ENCODE assay signal across 2 cellular contexts in the genomic region with DNA sequence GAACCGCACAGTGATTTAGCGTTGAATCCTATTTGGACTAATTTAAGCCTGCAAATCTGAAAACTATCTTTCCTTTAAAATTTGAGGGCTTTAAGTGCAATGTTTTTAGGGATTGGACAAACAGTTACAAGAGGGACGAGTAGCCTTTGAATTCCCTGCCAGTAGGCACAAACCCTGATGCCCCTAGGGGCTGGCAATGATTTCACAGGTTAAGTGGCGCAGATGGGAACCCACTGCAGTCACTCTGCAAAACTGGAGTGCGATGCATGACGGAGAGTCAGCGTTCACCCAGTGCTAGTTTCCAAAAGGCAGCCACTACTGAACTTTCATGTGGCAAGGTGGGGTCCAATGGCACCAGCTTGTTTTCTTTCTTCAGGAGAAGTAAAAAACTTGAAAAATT.
TF ChIP-seq lines count a peak whose summit lies in the region.

No MANE protein-coding gene starts in this region.

TF ChIP-seq in HCT116, 20 proteins besides CTCF, POLR2A, EP300 and RAD21 (continued from another document):
- TF ChIP-seq, protein P1, sequence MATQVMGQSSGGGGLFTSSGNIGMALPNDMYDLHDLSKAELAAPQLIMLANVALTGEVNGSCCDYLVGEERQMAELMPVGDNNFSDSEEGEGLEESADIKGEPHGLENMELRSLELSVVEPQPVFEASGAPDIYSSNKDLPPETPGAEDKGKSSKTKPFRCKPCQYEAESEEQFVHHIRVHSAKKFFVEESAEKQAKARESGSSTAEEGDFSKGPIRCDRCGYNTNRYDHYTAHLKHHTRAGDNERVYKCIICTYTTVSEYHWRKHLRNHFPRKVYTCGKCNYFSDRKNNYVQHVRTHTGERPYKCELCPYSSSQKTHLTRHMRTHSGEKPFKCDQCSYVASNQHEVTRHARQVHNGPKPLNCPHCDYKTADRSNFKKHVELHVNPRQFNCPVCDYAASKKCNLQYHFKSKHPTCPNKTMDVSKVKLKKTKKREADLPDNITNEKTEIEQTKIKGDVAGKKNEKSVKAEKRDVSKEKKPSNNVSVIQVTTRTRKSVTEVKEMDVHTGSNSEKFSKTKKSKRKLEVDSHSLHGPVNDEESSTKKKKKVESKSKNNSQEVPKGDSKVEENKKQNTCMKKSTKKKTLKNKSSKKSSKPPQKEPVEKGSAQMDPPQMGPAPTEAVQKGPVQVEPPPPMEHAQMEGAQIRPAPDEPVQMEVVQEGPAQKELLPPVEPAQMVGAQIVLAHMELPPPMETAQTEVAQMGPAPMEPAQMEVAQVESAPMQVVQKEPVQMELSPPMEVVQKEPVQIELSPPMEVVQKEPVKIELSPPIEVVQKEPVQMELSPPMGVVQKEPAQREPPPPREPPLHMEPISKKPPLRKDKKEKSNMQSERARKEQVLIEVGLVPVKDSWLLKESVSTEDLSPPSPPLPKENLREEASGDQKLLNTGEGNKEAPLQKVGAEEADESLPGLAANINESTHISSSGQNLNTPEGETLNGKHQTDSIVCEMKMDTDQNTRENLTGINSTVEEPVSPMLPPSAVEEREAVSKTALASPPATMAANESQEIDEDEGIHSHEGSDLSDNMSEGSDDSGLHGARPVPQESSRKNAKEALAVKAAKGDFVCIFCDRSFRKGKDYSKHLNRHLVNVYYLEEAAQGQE (IDR thresholded peaks at IDR 0.05; ENCODE audit: low read depth) = no peak
- no peak for TF ChIP-seq CEBPB (IDR thresholded peaks at IDR 0.05; ENCODE audit: low read depth)
- no peak for TF ChIP-seq POLR2AphosphoS5 (IDR thresholded peaks at IDR 0.05; ENCODE audit: low read depth, low read length)
- no peak for TF ChIP-seq YY1 (IDR thresholded peaks at IDR 0.05; ENCODE audit: extremely low read depth, insufficient replicate concordance, low read depth, low read length)
- no peak for TF ChIP-seq SP1 (IDR thresholded peaks at IDR 0.05; ENCODE audit: low read depth)
- TF ChIP-seq EZH2phosphoT487 (IDR thresholded peaks at IDR 0.05; ENCODE audit: borderline replicate concordance) = no peak
- TF ChIP-seq ZNF274 (IDR thresholded peaks at IDR 0.05; ENCODE audit: low read depth, low read length) = no peak
- no peak for TF ChIP-seq SIN3A (IDR thresholded peaks at IDR 0.05; ENCODE audit: low read depth)
- TF ChIP-seq, protein P2, sequence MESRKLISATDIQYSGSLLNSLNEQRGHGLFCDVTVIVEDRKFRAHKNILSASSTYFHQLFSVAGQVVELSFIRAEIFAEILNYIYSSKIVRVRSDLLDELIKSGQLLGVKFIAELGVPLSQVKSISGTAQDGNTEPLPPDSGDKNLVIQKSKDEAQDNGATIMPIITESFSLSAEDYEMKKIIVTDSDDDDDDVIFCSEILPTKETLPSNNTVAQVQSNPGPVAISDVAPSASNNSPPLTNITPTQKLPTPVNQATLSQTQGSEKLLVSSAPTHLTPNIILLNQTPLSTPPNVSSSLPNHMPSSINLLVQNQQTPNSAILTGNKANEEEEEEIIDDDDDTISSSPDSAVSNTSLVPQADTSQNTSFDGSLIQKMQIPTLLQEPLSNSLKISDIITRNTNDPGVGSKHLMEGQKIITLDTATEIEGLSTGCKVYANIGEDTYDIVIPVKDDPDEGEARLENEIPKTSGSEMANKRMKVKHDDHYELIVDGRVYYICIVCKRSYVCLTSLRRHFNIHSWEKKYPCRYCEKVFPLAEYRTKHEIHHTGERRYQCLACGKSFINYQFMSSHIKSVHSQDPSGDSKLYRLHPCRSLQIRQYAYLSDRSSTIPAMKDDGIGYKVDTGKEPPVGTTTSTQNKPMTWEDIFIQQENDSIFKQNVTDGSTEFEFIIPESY (IDR thresholded peaks at IDR 0.05; ENCODE audit: extremely low read depth, insufficient replicate concordance, low read length) = no peak
- no peak for TF ChIP-seq JUND (IDR thresholded peaks at IDR 0.05)
- no peak for TF ChIP-seq EZH2 (IDR thresholded peaks at IDR 0.05)
- no peak for TF ChIP-seq ELF1 (IDR thresholded peaks at IDR 0.05; ENCODE audit: borderline replicate concordance, low read depth)
- TF ChIP-seq, protein P3, sequence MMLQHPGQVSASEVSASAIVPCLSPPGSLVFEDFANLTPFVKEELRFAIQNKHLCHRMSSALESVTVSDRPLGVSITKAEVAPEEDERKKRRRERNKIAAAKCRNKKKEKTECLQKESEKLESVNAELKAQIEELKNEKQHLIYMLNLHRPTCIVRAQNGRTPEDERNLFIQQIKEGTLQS (IDR thresholded peaks at IDR 0.05) = no peak
- no peak for TF ChIP-seq SRF (IDR thresholded peaks at IDR 0.05; ENCODE audit: low read depth)

TF ChIP-seq in HEK293T, 16 proteins besides CTCF, POLR2A, EP300 and RAD21 (continued from another document):
- TF ChIP-seq FOXM1 (IDR thresholded peaks at IDR 0.05; ENCODE audit: borderline replicate concordance) = no peak
- TF ChIP-seq TARDBP (IDR thresholded peaks at IDR 0.05) = no peak
- no peak for TF ChIP-seq FOXA1 (IDR thresholded peaks at IDR 0.05)
- no peak for TF ChIP-seq NFRKB (IDR thresholded peaks at IDR 0.05)
TF ChIP-seq in HEK293T: peak in this region for 0.
